In the genomic region with DNA sequence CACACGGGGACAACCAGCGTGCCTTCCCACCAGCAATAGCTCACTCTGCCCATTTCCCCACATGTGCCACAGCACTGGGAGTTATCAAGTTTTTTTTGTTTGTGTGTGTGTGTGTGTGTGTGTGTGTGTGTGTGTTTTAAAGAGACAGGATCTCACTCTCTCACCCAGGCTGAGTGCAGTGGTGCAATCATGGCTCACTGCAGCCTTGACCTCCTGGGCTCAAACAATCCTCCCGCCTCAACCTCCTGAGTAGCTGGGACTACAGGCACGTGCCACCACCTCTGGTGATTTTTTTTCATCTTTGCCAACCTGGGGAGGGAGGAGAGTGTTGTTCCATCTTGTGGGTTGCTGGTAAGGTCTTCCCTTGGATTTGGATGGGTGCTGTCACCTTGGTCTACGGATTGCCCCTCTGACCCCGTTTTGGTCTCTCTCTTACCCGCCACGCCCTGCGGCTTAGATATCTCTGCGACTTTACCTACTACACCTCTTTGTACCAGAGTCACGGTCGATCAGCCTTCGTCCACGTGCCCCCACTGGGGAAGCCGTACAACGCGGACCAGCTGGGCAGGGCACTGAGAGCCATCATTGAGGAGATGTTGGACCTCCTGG, we compare ENCODE assay signal across 1 cellular context.
TF ChIP-seq lines count a peak whose summit lies in the region.

No MANE protein-coding gene starts in this region.

TF ChIP-seq in HepG2, 621 proteins besides CTCF, POLR2A, EP300 and RAD21 (continued from another document and continues in another):
- no peak for TF ChIP-seq TCF7L2 (IDR thresholded peaks at IDR 0.05; ENCODE audit: low read depth, low read length)
- no peak for TF ChIP-seq EED (CRISPR knock-in tag; IDR thresholded peaks at IDR 0.05)
- no peak for TF ChIP-seq CREB1 (IDR thresholded peaks at IDR 0.05)
- TF ChIP-seq CREB1 (CRISPR knock-in tag; IDR thresholded peaks at IDR 0.05): no peak
- TF ChIP-seq ZNF142 (CRISPR knock-in tag; IDR thresholded peaks at IDR 0.05): no peak; the same call in 1 of the 2 replicates
- TF ChIP-seq YEATS4 (CRISPR knock-in tag; IDR thresholded peaks at IDR 0.05; ENCODE audit: borderline replicate concordance): peak; percentile 65; the same call in 1 of the 2 replicates
- no peak; the same call in 1 of the 2 replicates for TF ChIP-seq KAT7 (CRISPR knock-in tag; IDR thresholded peaks at IDR 0.05; ENCODE audit: borderline replicate concordance)
- no peak for TF ChIP-seq ZNF562 (CRISPR knock-in tag; IDR thresholded peaks at IDR 0.05; ENCODE audit: borderline replicate concordance)
- TF ChIP-seq GATA4 (IDR thresholded peaks at IDR 0.05; ENCODE audit: borderline replicate concordance, low read depth): no peak
- no peak for TF ChIP-seq MBD4 (IDR thresholded peaks at IDR 0.05; ENCODE audit: borderline replicate concordance, low read length)
- peak; percentile 33; the same call in 1 of the 2 replicates for TF ChIP-seq ZNF414 (CRISPR knock-in tag; IDR thresholded peaks at IDR 0.05)
- TF ChIP-seq JUN (CRISPR knock-in tag; IDR thresholded peaks at IDR 0.05): no peak
- no peak for TF ChIP-seq TGIF2 (CRISPR knock-in tag; IDR thresholded peaks at IDR 0.05)
- peak; percentile 86 for TF ChIP-seq TARDBP (CRISPR knock-in tag; IDR thresholded peaks at IDR 0.05)
- TF ChIP-seq, protein P1, sequence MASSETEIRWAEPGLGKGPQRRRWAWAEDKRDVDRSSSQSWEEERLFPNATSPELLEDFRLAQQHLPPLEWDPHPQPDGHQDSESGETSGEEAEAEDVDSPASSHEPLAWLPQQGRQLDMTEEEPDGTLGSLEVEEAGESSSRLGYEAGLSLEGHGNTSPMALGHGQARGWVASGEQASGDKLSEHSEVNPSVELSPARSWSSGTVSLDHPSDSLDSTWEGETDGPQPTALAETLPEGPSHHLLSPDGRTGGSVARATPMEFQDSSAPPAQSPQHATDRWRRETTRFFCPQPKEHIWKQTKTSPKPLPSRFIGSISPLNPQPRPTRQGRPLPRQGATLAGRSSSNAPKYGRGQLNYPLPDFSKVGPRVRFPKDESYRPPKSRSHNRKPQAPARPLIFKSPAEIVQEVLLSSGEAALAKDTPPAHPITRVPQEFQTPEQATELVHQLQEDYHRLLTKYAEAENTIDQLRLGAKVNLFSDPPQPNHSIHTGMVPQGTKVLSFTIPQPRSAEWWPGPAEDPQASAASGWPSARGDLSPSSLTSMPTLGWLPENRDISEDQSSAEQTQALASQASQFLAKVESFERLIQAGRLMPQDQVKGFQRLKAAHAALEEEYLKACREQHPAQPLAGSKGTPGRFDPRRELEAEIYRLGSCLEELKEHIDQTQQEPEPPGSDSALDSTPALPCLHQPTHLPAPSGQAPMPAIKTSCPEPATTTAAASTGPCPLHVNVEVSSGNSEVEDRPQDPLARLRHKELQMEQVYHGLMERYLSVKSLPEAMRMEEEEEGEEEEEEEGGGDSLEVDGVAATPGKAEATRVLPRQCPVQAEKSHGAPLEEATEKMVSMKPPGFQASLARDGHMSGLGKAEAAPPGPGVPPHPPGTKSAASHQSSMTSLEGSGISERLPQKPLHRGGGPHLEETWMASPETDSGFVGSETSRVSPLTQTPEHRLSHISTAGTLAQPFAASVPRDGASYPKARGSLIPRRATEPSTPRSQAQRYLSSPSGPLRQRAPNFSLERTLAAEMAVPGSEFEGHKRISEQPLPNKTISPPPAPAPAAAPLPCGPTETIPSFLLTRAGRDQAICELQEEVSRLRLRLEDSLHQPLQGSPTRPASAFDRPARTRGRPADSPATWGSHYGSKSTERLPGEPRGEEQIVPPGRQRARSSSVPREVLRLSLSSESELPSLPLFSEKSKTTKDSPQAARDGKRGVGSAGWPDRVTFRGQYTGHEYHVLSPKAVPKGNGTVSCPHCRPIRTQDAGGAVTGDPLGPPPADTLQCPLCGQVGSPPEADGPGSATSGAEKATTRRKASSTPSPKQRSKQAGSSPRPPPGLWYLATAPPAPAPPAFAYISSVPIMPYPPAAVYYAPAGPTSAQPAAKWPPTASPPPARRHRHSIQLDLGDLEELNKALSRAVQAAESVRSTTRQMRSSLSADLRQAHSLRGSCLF (CRISPR knock-in tag; IDR thresholded peaks at IDR 0.05; ENCODE audit: borderline replicate concordance): no peak
- TF ChIP-seq NPAS2 (CRISPR knock-in tag; IDR thresholded peaks at IDR 0.05; ENCODE audit: borderline replicate concordance): no peak
- TF ChIP-seq SSRP1 (CRISPR knock-in tag; IDR thresholded peaks at IDR 0.05): 0 out of 2 replicates have a peak, but pooled peaks have one; percentile 33
- no peak for TF ChIP-seq SATB2 (CRISPR knock-in tag; IDR thresholded peaks at IDR 0.05)
- TF ChIP-seq ZNF776 (CRISPR knock-in tag; IDR thresholded peaks at IDR 0.05): no peak
- TF ChIP-seq ZNF598 (CRISPR knock-in tag; IDR thresholded peaks at IDR 0.05; ENCODE audit: borderline replicate concordance): peak; percentile 7; the same call in 1 of the 2 replicates
- TF ChIP-seq ZNF530 (CRISPR knock-in tag; IDR thresholded peaks at IDR 0.05; ENCODE audit: low read depth): no peak
- peak; percentile 54; the same call in 1 of the 2 replicates for TF ChIP-seq TBX3 (IDR thresholded peaks at IDR 0.05; ENCODE audit: borderline replicate concordance)
- TF ChIP-seq KLF16 (CRISPR knock-in tag; IDR thresholded peaks at IDR 0.05): 0 out of 4 replicates have a peak, but pooled peaks of 1 of the 2 experiments have one; percentile 36
- TF ChIP-seq ZNF703 (CRISPR knock-in tag; IDR thresholded peaks at IDR 0.05; ENCODE audit: borderline replicate concordance): no peak
- TF ChIP-seq SMAD1 (CRISPR knock-in tag; IDR thresholded peaks at IDR 0.05; ENCODE audit: borderline replicate concordance, low read depth): 0 out of 2 replicates have a peak, but pooled peaks have one; percentile 28
- TF ChIP-seq ZNF280B (CRISPR knock-in tag; IDR thresholded peaks at IDR 0.05; ENCODE audit: borderline replicate concordance): no peak; the same call in 1 of the 2 replicates
- TF ChIP-seq ISL2 (CRISPR knock-in tag; IDR thresholded peaks at IDR 0.05): peak; percentile 34; the same call in 1 of the 2 replicates
- peak; percentile 99 for TF ChIP-seq ZFP91 (CRISPR knock-in tag; IDR thresholded peaks at IDR 0.05; ENCODE audit: borderline replicate concordance)
- no peak for TF ChIP-seq SNAI1 (CRISPR knock-in tag; IDR thresholded peaks at IDR 0.05; ENCODE audit: borderline replicate concordance)
- TF ChIP-seq ZNF629 (CRISPR knock-in tag; conservative IDR thresholded peaks at IDR 0.05): 0 out of 2 replicates have a peak, but pooled peaks have one; percentile 17
- peak; percentile 73 for TF ChIP-seq ZNF317 (CRISPR knock-in tag; IDR thresholded peaks at IDR 0.05)
- TF ChIP-seq HNRNPK (IDR thresholded peaks at IDR 0.05; ENCODE audit: low read depth, low read length, poor library complexity, severe bottlenecking): no peak
- TF ChIP-seq ZFP82 (CRISPR knock-in tag; IDR thresholded peaks at IDR 0.05; ENCODE audit: borderline replicate concordance): no peak
- TF ChIP-seq SIX4 (CRISPR knock-in tag; IDR thresholded peaks at IDR 0.05): no peak
- TF ChIP-seq SMAD3 (CRISPR knock-in tag; IDR thresholded peaks at IDR 0.05): no peak
- TF ChIP-seq, protein P2, sequence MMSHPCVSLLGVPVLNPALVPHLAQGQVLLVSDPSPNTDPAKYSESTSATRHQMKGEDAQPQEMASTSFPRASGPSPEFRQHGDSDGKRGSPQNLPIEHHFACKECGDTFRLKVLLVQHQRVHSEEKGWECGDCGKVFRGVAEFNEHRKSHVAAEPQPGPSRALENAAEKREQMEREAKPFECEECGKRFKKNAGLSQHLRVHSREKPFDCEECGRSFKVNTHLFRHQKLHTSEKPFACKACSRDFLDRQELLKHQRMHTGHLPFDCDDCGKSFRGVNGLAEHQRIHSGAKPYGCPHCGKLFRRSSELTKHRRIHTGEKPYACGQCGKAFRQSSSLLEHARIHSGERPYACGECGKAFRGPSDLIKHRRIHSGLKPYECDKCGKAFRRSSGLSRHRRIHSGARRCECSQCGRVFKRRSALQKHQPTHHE (CRISPR knock-in tag; IDR thresholded peaks at IDR 0.05; ENCODE audit: borderline replicate concordance): no peak
- TF ChIP-seq TP53 (CRISPR knock-in tag; conservative IDR thresholded peaks at IDR 0.05): peak; percentile 81; the same call in 1 of the 2 replicates
- TF ChIP-seq ZNF766 (CRISPR knock-in tag; IDR thresholded peaks at IDR 0.05; ENCODE audit: borderline replicate concordance): no peak
- TF ChIP-seq ZNF3 (CRISPR knock-in tag; IDR thresholded peaks at IDR 0.05): 0 out of 2 replicates have a peak, but pooled peaks have one; percentile 70
- TF ChIP-seq NR1H2 (CRISPR knock-in tag; IDR thresholded peaks at IDR 0.05; ENCODE audit: borderline replicate concordance, low read depth): no peak
- no peak for TF ChIP-seq MEIS1 (CRISPR knock-in tag; IDR thresholded peaks at IDR 0.05; ENCODE audit: borderline replicate concordance)
- 0 out of 2 replicates have a peak, but pooled peaks have one; percentile 15 for TF ChIP-seq ATF7-NPFF (CRISPR knock-in tag; IDR thresholded peaks at IDR 0.05; ENCODE audit: low read depth)
- peak; percentile 39 for TF ChIP-seq GABPB1 (CRISPR knock-in tag; IDR thresholded peaks at IDR 0.05)
- peak; percentile 46 for TF ChIP-seq SKI (IDR thresholded peaks at IDR 0.05; ENCODE audit: partially characterized antibody)
- TF ChIP-seq NR2C2 (CRISPR knock-in tag; IDR thresholded peaks at IDR 0.05; ENCODE audit: borderline replicate concordance): peak; percentile 80; the same call in 1 of the 2 replicates
- no peak for TF ChIP-seq ZNF331 (CRISPR knock-in tag; IDR thresholded peaks at IDR 0.05)
- TF ChIP-seq FOXC1 (CRISPR knock-in tag; IDR thresholded peaks at IDR 0.05; ENCODE audit: borderline replicate concordance): 0 out of 2 replicates have a peak, but pooled peaks have one; percentile 38
- no peak for TF ChIP-seq ZNF20 (CRISPR knock-in tag; IDR thresholded peaks at IDR 0.05)
- no peak for TF ChIP-seq ZNF550 (CRISPR knock-in tag; IDR thresholded peaks at IDR 0.05; ENCODE audit: borderline replicate concordance)
- TF ChIP-seq XBP1 (CRISPR knock-in tag; IDR thresholded peaks at IDR 0.05): no peak
